Comparison of ENCODE assay signal across 24 cellular contexts in genomic region chr11:46264976-46265375, GRCh38. TPM values are rescaled to one million over a fixed set of nuclear protein-coding genes. Genes with fewer than 3 reads are reported as not detected.
A peak's percentile ranks its signal among the peaks of the same experiment; 100 is the strongest.
DNase-seq lines count a peak whose midpoint lies in the region; ATAC-seq, FAIRE-seq and TF ChIP-seq lines count a peak whose summit lies in the region.
"Had no signal": no experiment of that assay in that cellular context is flagged by ENCODE, and none has a peak within 500 bp of the region (broad histone marks: within the 10 kb centered on the region; RNA-seq: fewer than 3 reads in every experiment).

No MANE protein-coding gene starts in this region.

- TF ChIP-seq RAD21 in H1 (IDR thresholded peaks at IDR 0.05 in 1 of 2, conservative IDR thresholded peaks at IDR 0.05 in 1 of 2; ENCODE audit: low read depth in 2 of 2, low read length in 2 of 2) = no peak

- POLR2A ChIA-PET in Panc1 (lab: Charles Lee) = interaction anchor here (0.6 kb wide), 2 partner anchors 21 to 123 kb away, joined by 3 to 5 read pairs; no protein-coding TSS in a partner anchor
- POLR2A ChIA-PET in H1 (lab: Charles Lee; ENCODE audit: partially characterized antibody) = interaction anchor here (1.0 to 1.9 kb wide), 4 partner anchors 22 to 31 kb away, joined by 3 to 9 read pairs (median 5); no protein-coding TSS in a partner anchor
- POLR2A ChIA-PET in WTC11 (lab: Charles Lee) = interaction anchor here (1.0 kb wide), 1 partner anchor 22 kb away, joined by 4 read pairs; no protein-coding TSS in a partner anchor

- H3K18ac ChIP-seq in H1 (ENCODE audit: extremely low read depth, low read length) = no peak overlapping the region

- no TSS peak for BruUV-seq in Panc1 (replicated peaks; lab: Mats Ljungman, UMichigan)

- H3K27ac Mint-ChIP-seq in neural progenitor cell (no peak overlapping the region), WTC11 (no peak overlapping the region)
- H3K27ac Mint-ChIP-seq: CD4-positive, alpha-beta T cell had no signal

- H3K4me1 ChIP-seq in BLaER1 treated with 17β-estradiol and CSF1 and Interleukin-3, amounts not matched to agents 10 nM and 100 nM = peaks cover 10 to 29% (median 27%) of the 10 kb centered on the region in 10 experiments
- H3K4me1 ChIP-seq in Panc1 (ENCODE audit: control insufficient read depth, insufficient read depth, low read length) (no peaks in the 10 kb centered on the region), H1 (replicated peaks in 1 of 4; ENCODE audit: control insufficient read depth in 3 of 4, insufficient read depth in 4 of 4, low read length in 3 of 4) (0 out of 7 replicates have a peak, but pooled peaks cover 0 to 2% (median 0%) of the 10 kb centered on the region in 4 experiments), neural progenitor cell (peaks cover 8% of the 10 kb centered on the region), smooth muscle cell (ENCODE audit: low read depth) (no peaks in the 10 kb centered on the region)
- H3K4me1 ChIP-seq: A549, BE2C, SJSA1 had no signal

- no peak overlapping the region for H3K9ac ChIP-seq in BLaER1 treated with 17β-estradiol and CSF1 and Interleukin-3, amounts not matched to agents 10 nM and 100 nM
- H3K9ac ChIP-seq in H1 (replicated peaks in 1 of 4; ENCODE audit: extremely low read depth in 1 of 4, low read depth in 3 of 4, low read length in 3 of 4) = no peak overlapping the region
- H3K9ac ChIP-seq in neural progenitor cell = no peak overlapping the region
- H3K9ac ChIP-seq in smooth muscle cell (ENCODE audit: low read depth) = no peak overlapping the region

- no peak for TF ChIP-seq EP300 in H1 (IDR thresholded peaks at IDR 0.05; ENCODE audit: borderline replicate concordance in 1 of 2, low read depth in 2 of 2, low read length in 2 of 2)

- H3K9me3 Mint-ChIP-seq in neural progenitor cell (no peaks in the 10 kb centered on the region), WTC11 (peaks cover 7% of the 10 kb centered on the region)
- H3K9me3 Mint-ChIP-seq: CD4-positive, alpha-beta T cell had no signal

- H3K23ac ChIP-seq in H1 (ENCODE audit: insufficient read length) = no peak overlapping the region

- H3K9me3 ChIP-seq in BLaER1 treated with 17β-estradiol and CSF1 and Interleukin-3, amounts not matched to agents 10 nM and 100 nM (replicated peaks in 1 of 11) = peaks cover 0 to 14% (median 10%) of the 10 kb centered on the region in 11 experiments; a peak in 14 of 22 replicates
- no peaks in the 10 kb centered on the region for H3K9me3 ChIP-seq in Panc1 (ENCODE audit: control insufficient read depth, insufficient read depth, low read depth, low read length)
- no peaks in the 10 kb centered on the region for H3K9me3 ChIP-seq in H1 (ENCODE audit: insufficient read depth in 2 of 2, low read depth in 1 of 2, low read length in 1 of 2)
- no peaks in the 10 kb centered on the region for H3K9me3 ChIP-seq in neural progenitor cell (ENCODE audit: low read depth)
- H3K9me3 ChIP-seq in smooth muscle cell (replicated peaks; ENCODE audit: low read depth) = no peaks in the 10 kb centered on the region
- H3K9me3 ChIP-seq: A549, BE2C had no signal

- H3K14ac ChIP-seq in H1 (ENCODE audit: insufficient read length) = no peak overlapping the region

- no peak for TF ChIP-seq POLR2A in H1 (IDR thresholded peaks at IDR 0.05; ENCODE audit: control extremely low read depth in 1 of 2, low read depth in 2 of 2, low read length in 2 of 2)

- H3F3A ChIP-seq in neural progenitor cell (ENCODE audit: low read depth) (no peaks in the 10 kb centered on the region), smooth muscle cell (ENCODE audit: low read depth) (no peaks in the 10 kb centered on the region)

- H2BK12ac ChIP-seq in H1 (ENCODE audit: low read depth, low read length) = no peak overlapping the region

- no peak overlapping the region for H2BK15ac ChIP-seq in H1 (ENCODE audit: low read length)

- peaks cover 9% of the 10 kb centered on the region for H3K4me1 Mint-ChIP-seq in neural progenitor cell
- peaks cover 4% of the 10 kb centered on the region for H3K4me1 Mint-ChIP-seq in WTC11

- no peak overlapping the region for H4K5ac ChIP-seq in H1 (ENCODE audit: insufficient read length, low read depth, low read length)

- ATAC-seq in Panc1 = 0 out of 2 replicates have a peak, but pooled peaks have one; percentile 53
- ATAC-seq in WTC11 = no peak
- ATAC-seq in GM18520 (IDR thresholded peaks at IDR 0.05; ENCODE audit: unreplicated experiment) = no peak
- no peak for ATAC-seq in HG02798 (IDR thresholded peaks at IDR 0.05; ENCODE audit: poor library complexity, unreplicated experiment)
- ATAC-seq: Right ventricle myocardium inferior had no signal

- no peak overlapping the region for H3K4me3 ChIP-seq in BLaER1 treated with 17β-estradiol and CSF1 and Interleukin-3, amounts not matched to agents 10 nM and 100 nM
- H3K4me3 ChIP-seq in Panc1 (ENCODE audit: low read depth in 2 of 2, low read length in 2 of 2) = no peak overlapping the region
- no peak overlapping the region for H3K4me3 ChIP-seq in H1 (ENCODE audit: extremely low read depth in 1 of 4, insufficient read depth in 2 of 4, low read depth in 3 of 4, low read length in 4 of 4)
- no peak overlapping the region for H3K4me3 ChIP-seq in neural progenitor cell
- H3K4me3 ChIP-seq in smooth muscle cell = no peak overlapping the region
- H3K4me3 ChIP-seq: A549, SJSA1 had no signal

- no peak overlapping the region for H3K27ac ChIP-seq in BLaER1 treated with 17β-estradiol and CSF1 and Interleukin-3, amounts not matched to agents 10 nM and 100 nM
- H3K27ac ChIP-seq in Panc1 (ENCODE audit: low read length) (no peak overlapping the region), H1 (ENCODE audit: low read depth, low read length) (no peak overlapping the region), neural progenitor cell (no peak overlapping the region), smooth muscle cell (ENCODE audit: low read depth) (no peak overlapping the region)
- H3K27ac ChIP-seq: A549, SJSA1 had no signal

- H4K91ac ChIP-seq in H1 (replicated peaks; ENCODE audit: insufficient read length, low read length) = no peak overlapping the region

- WGBS in H1 (ENCODE audit: extremely low coverage in 1 of 2, insufficient coverage in 1 of 2, insufficient read length in 1 of 2, insufficient replicate concordance in 2 of 2, low coverage in 1 of 2, low lambda C conversion rate in 2 of 2, missing lambda C conversion rate in 1 of 2), 2 experiments = 75% methylated on average over 9 of the region's 9 CpGs; no CpG with 5 or more reads in 1 of the 2 experiments
- WGBS in smooth muscle cell (ENCODE audit: low lambda C conversion rate) = 70% methylated on average over 9 of the region's 9 CpGs

- no peaks in the 10 kb centered on the region for H3K36me3 Mint-ChIP-seq in neural progenitor cell
- no peaks in the 10 kb centered on the region for H3K36me3 Mint-ChIP-seq in WTC11

- no peaks in the 10 kb centered on the region for H3K79me2 ChIP-seq in H1 (ENCODE audit: control insufficient read depth in 1 of 2, insufficient read depth in 2 of 2, low read length in 2 of 2)
- H3K79me2 ChIP-seq in neural progenitor cell (ENCODE audit: low read depth) = no peaks in the 10 kb centered on the region
- H3K79me2 ChIP-seq in smooth muscle cell (ENCODE audit: low read depth) = no peaks in the 10 kb centered on the region

- no peaks in the 10 kb centered on the region for H3K36me3 ChIP-seq in BLaER1 treated with 17β-estradiol and CSF1 and Interleukin-3, amounts not matched to agents 10 nM and 100 nM
- H3K36me3 ChIP-seq in Panc1 (ENCODE audit: control insufficient read depth, insufficient read depth, low read length) = no peaks in the 10 kb centered on the region
- H3K36me3 ChIP-seq in H1 (ENCODE audit: control insufficient read depth in 2 of 4, insufficient read depth in 4 of 4, low read length in 3 of 4) = no peaks in the 10 kb centered on the region
- H3K36me3 ChIP-seq in neural progenitor cell = no peaks in the 10 kb centered on the region
- no peaks in the 10 kb centered on the region for H3K36me3 ChIP-seq in smooth muscle cell (ENCODE audit: low read depth)
- H3K36me3 ChIP-seq: BE2C, SJSA1 had no signal

- CTCF ChIA-PET in Panc1 (lab: Charles Lee) = interaction anchor here (0.7 kb wide), 1 partner anchor 45 kb away, joined by 8 read pairs; no protein-coding TSS in a partner anchor
- CTCF ChIA-PET in H1 (lab: Charles Lee; ENCODE audit: partially characterized antibody) = interaction anchor here (0.8 to 13.5 kb wide), 6 partner anchors 9 to 47 kb away, joined by 3 to 172 read pairs (median 6); partner anchors contain the start of gene CREB3L1
- CTCF ChIA-PET in WTC11 (lab: Charles Lee) = interaction anchor here (0.7 to 2.2 kb wide), 5 partner anchors 9 to 58 kb away, joined by 3 to 11 read pairs (median 5); partner anchors contain the start of gene CREB3L1

- no peak for DNase-seq in Panc1 (ENCODE audit: low read depth, low spot score)
- DNase-seq in H1 (ENCODE audit: low read depth in 1 of 2, low spot score in 2 of 2) = no peak
- no peak for DNase-seq in neural progenitor cell (ENCODE audit: low spot score)
- DNase-seq in smooth muscle cell (lab: John Stamatoyannopoulos, UW; ENCODE audit: unreplicated experiment) = no peak
- DNase-seq in WTC11 (ENCODE audit: low spot score) = no peak
- DNase-seq: BE2C; CD4-positive, alpha-beta T cell; COR-L47; H7; KBM-7; MM.1S; NCI-H1092; NCI-H1436; NCI-H1930; NCI-H226; NCI-H510A treated with DMSO at 0.1 percent for 48 hours; NCI-H748 treated with DMSO at 0.1 percent for 48 hours; OCI-M1 had no signal

- H3K23me2 ChIP-seq in H1 (ENCODE audit: low read depth, low read length) = no peaks in the 10 kb centered on the region; the same call in 1 of the 2 replicates

- no peak overlapping the region for H2BK120ac ChIP-seq in H1 (replicated peaks; ENCODE audit: low read depth, low read length)

- no peak overlapping the region for H3K4ac ChIP-seq in H1 (replicated peaks; ENCODE audit: insufficient read length, low read depth, low read length)

- H3K27me3 Mint-ChIP-seq in neural progenitor cell (ENCODE audit: insufficient read depth, low read depth) = peaks cover 9% of the 10 kb centered on the region
- no peaks in the 10 kb centered on the region; the same call in 1 of the 2 replicates for H3K27me3 Mint-ChIP-seq in WTC11 (ENCODE audit: low read depth)

- FAIRE-seq in H1 (lab: Jason Lieb, UNC) = no peak
- FAIRE-seq: A549 had no signal

- H4K8ac ChIP-seq in H1 (ENCODE audit: extremely low read depth, insufficient read depth, low read length) = no peak overlapping the region; the same call in 1 of the 2 replicates

- H3K4me2 ChIP-seq in BLaER1 treated with 17β-estradiol and CSF1 and Interleukin-3, amounts not matched to agents 10 nM and 100 nM = peak overlapping the region in 9 of 11 experiments; percentile 39 to 86 (median 69); a peak in 17 of 22 replicates
- H3K4me2 ChIP-seq in H1 (ENCODE audit: insufficient read depth in 1 of 2, low read depth in 2 of 2, low read length in 2 of 2) (no peak overlapping the region), neural progenitor cell (no peak overlapping the region), smooth muscle cell (no peak overlapping the region)
- H3K4me2 ChIP-seq: A549 had no signal

- no peak overlapping the region for H3K56ac ChIP-seq in H1 (replicated peaks; ENCODE audit: insufficient read length, low read depth, low read length)

- H3K79me1 ChIP-seq in H1 (ENCODE audit: low read depth, low read length) = no peaks in the 10 kb centered on the region

- no peak overlapping the region for H2BK20ac ChIP-seq in H1 (ENCODE audit: low read length)

- H3K27me3 ChIP-seq in BLaER1 treated with 17β-estradiol and CSF1 and Interleukin-3, amounts not matched to agents 10 nM and 100 nM = no peaks in the 10 kb centered on the region
- no peaks in the 10 kb centered on the region for H3K27me3 ChIP-seq in Panc1 (ENCODE audit: control insufficient read depth, insufficient read depth, low read length)
- H3K27me3 ChIP-seq in H1 (replicated peaks in 1 of 4; ENCODE audit: control insufficient read depth in 3 of 4, extremely low read depth in 1 of 4, insufficient read depth in 3 of 4, low read length in 3 of 4) = no peaks in the 10 kb centered on the region
- no peaks in the 10 kb centered on the region for H3K27me3 ChIP-seq in neural progenitor cell
- H3K27me3 ChIP-seq in smooth muscle cell (ENCODE audit: low read depth) = no peaks in the 10 kb centered on the region
- H3K27me3 ChIP-seq: BE2C, SJSA1 had no signal

- no peak overlapping the region for H2BK5ac ChIP-seq in H1 (ENCODE audit: low read depth, low read length)

- H2AK5ac ChIP-seq in H1 (ENCODE audit: low read depth, low read length) = no peak overlapping the region

- intact Hi-C loops in Panc1 (cut with micrococcal nuclease; ENCODE audit: unreplicated experiment) = no loop called here

- H3K4me3 Mint-ChIP-seq in neural progenitor cell (peak overlapping the region; percentile 41), WTC11 (no peak overlapping the region)
- H3K4me3 Mint-ChIP-seq: CD4-positive, alpha-beta T cell had no signal

- no peaks in the 10 kb centered on the region for H4K20me1 ChIP-seq in BLaER1 treated with 17β-estradiol and CSF1 and Interleukin-3, amounts not matched to agents 10 nM and 100 nM
- H4K20me1 ChIP-seq in H1 (replicated peaks in 1 of 2; ENCODE audit: control insufficient read depth in 1 of 2, insufficient read depth in 2 of 2, low read length in 2 of 2) = no peaks in the 10 kb centered on the region
- H4K20me1 ChIP-seq in neural progenitor cell (ENCODE audit: low read depth) = no peaks in the 10 kb centered on the region
- H4K20me1 ChIP-seq in smooth muscle cell (ENCODE audit: low read depth) = no peaks in the 10 kb centered on the region

- in situ Hi-C loops in Panc1 (cut with HindIII; ENCODE audit: low pct_unique_long_range_greater_than_20kb, low sequenced_read_pairs) = no loop called here

- H2AFZ ChIP-seq in H1 (ENCODE audit: low read length) (peak overlapping the region; percentile 92; the same call in 1 of the 2 replicates), neural progenitor cell (replicated peaks) (peak overlapping the region; percentile 5), smooth muscle cell (ENCODE audit: low read depth) (no peak overlapping the region)

- TF ChIP-seq CTCF in Panc1 (IDR thresholded peaks at IDR 0.05) (no peak), H1 (IDR thresholded peaks at IDR 0.05; ENCODE audit: control extremely low read depth in 1 of 3, insufficient read depth in 1 of 3, low read depth in 1 of 3, low read length in 3 of 3) (no peak; a peak in 1 of 4 replicates), neural progenitor cell (IDR thresholded peaks at IDR 0.05) (no peak), smooth muscle cell (IDR thresholded peaks at IDR 0.05; ENCODE audit: borderline replicate concordance, insufficient read depth, poor library complexity, severe bottlenecking) (no peak), WTC11 (IDR thresholded peaks at IDR 0.05) (no peak)

RNA-seq across cellular contexts. Expression of gene CREB3L1, which starts 12.5 kb away (rescaled TPM):
- total RNA-seq in Panc1 (2021; ENCODE audit: unreplicated experiment) = 35.6 TPM
- 36.3 TPM for polyA plus RNA-seq in Panc1 (2012; ENCODE audit: insufficient read length)
- total RNA-seq in H1 (2021; fragmentation: NEBNext Ultra II Directional; extraction: Animal tissue kit (Norgen Biotek cat#: 25700)) = 12.7 and 13.7 TPM in 2 replicates
- 4.1 and 6.5 TPM in 2 replicates for polyA plus RNA-seq in H1 (2011; rRNA removed)
- 1.8 TPM for polyA plus RNA-seq in H1 (2011; cell fraction: cytosol; rRNA removed)
- 5.0 TPM for polyA plus RNA-seq in H1 (2011; cell fraction: nucleus; rRNA removed)
- 10.0 to 16.5 TPM (median 14.4 TPM) in 4 replicates for polyA plus RNA-seq in H1 (2012, experiment 1 of 2)
- 13.8 TPM for polyA plus RNA-seq in H1 (2012, experiment 2 of 2)
- polyA plus RNA-seq in H1 (2013, experiment 1 of 2) = 19.3 TPM
- 23.2 TPM for polyA plus RNA-seq in H1 (2013, experiment 2 of 2)
- 2.3 and 5.3 TPM in 2 replicates for polyA minus RNA-seq in H1 (2011; rRNA and poly(A)+ RNA removed)
- polyA minus RNA-seq in H1 (2011; cell fraction: cytosol; rRNA and poly(A)+ RNA removed) = 8.2 TPM
- polyA minus RNA-seq in H1 (2011; cell fraction: nucleus; rRNA and poly(A)+ RNA removed) = 5.3 TPM
- 0.43 and 1.7 TPM in 2 replicates for total RNA-seq in neural progenitor cell (ENCODE audit: low replicate concordance)
- 49.1 and 63.3 TPM in 2 replicates for total RNA-seq in smooth muscle cell
- polyA plus RNA-seq in smooth muscle cell = 385 and 437 TPM in 2 replicates
- total RNA-seq in WTC11 (2021) = 10.9 to 12.6 TPM (median 11.4 TPM) in 3 replicates
- total RNA-seq: CD4-positive, alpha-beta T cell had no signal

Comparison
In these comparisons a context has a peak if more than half of its experiments do, and no peak if none do; other contexts are left out.
1. H3K4me2 ChIP-seq: peak in BLaER1 treated with 17β-estradiol and CSF1 and Interleukin-3, amounts not matched to agents 10 nM and 100 nM (9 of 11); none in H1 (0 of 2), neural progenitor cell (single experiment) and smooth muscle cell (single experiment).